15 cellular contexts compared by ENCODE assay signal in genomic region chr12:95880895-95881294, GRCh38.
"Had no signal": no experiment of that assay in that cellular context is flagged by ENCODE, and none has a peak within 500 bp of the region (broad histone marks: within the 10 kb centered on the region; RNA-seq: fewer than 3 reads in every experiment).

No MANE protein-coding gene starts in this region.

- ATAC-seq: Panc1, PC-3 had no signal

- DNase-seq: KBM-7; MV-4-11; NCI-H1048; NCI-H1436 treated with DMSO at 0.1 percent for 48 hours; NCI-H187 treated with DMSO at 0.1 percent for 48 hours; NCI-H2029 treated with DMSO at 0.1 percent for 48 hours; NCI-H510A treated with DMSO at 0.1 percent for 48 hours; NCI-H526; NCI-H82; NK-92 treated with Interleukin-12 subunit alpha and Interleukin-12 subunit beta, amount 100 ng/mL, for 24 hours; PC-3; SHP77 had no signal

- H3K27ac ChIP-seq: HL-60, RWPE1 had no signal
